ENCODE assay signal across 8 cellular contexts in the genomic region with DNA sequence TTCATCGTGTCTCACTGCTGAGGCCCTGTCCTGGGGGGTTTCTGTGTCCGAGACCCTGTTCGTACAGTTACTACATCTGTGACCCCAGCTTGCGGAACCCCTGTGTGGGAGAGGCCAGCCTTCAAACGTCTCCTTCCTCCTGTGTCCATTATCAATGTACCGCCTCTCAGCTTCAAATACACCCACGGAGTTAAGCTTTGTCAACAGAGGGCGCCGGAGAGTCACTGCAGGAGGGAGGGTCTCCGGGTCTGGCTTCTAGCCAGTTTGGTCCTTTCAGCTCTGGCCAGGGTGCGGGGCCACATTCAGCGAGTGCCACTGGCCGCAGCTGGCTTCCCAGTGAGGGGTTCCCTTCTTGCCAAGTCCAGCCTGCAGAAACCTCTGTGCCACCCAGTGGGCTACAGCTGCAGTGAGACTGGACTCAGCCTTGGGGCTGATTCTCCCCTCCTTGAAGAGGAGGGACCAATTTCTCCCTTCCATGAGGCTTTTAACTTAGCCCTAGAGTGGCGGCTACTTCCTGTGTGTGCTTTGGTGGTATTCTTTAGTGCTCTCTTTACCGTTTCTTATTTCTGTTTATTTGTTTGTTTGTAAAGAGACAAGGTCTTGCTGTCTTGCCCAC. TPM values are rescaled to one million over a fixed set of nuclear protein-coding genes. Genes with fewer than 3 reads are reported as not detected.
DNase-seq lines count a peak whose midpoint lies in the region; ATAC-seq lines count a peak whose summit lies in the region.
"Not testable (repeated sequence)": the region's sequence is repeated elsewhere in the genome, so short reads cannot be mapped to it uniquely, and the experiment has no call there.

No MANE protein-coding gene starts in this region.

- not testable (repeated sequence) for H3K4me3 Mint-ChIP-seq in T-helper 2 cell treated with Interferon-gamma antibody and Interleukin-4, amounts not matched to agents 5 μg/mL and 100 μg/mL, for 36 hours; activated naive CD4-positive, alpha-beta T cell treated with anti-CD3 and anti-CD28 coated beads, Interleukin-2, amount 10 ng/mL, durations not matched to agents 7 days and 5 days; stimulated activated effector memory CD8-positive, alpha-beta T cell treated with anti-CD3 and anti-CD28 coated beads, Interleukin-12 subunit alpha, Interleukin-12 subunit beta, amount 100 ng/mL, for 72 hours

- not testable (repeated sequence) for H3K27ac Mint-ChIP-seq in T-helper 2 cell treated with Interferon-gamma antibody and Interleukin-4, amounts not matched to agents 5 μg/mL and 100 μg/mL, for 36 hours; activated naive CD4-positive, alpha-beta T cell treated with anti-CD3 and anti-CD28 coated beads, Interleukin-2, amount 10 ng/mL, durations not matched to agents 7 days and 5 days; stimulated activated effector memory CD8-positive, alpha-beta T cell treated with anti-CD3 and anti-CD28 coated beads, Interleukin-12 subunit alpha, Interleukin-12 subunit beta, amount 100 ng/mL, for 72 hours

- CTCF ChIA-PET in activated naive CD4-positive, alpha-beta T cell treated with anti-CD3 and anti-CD28 coated beads, Interleukin-2, amount 10 ng/mL, durations not matched to agents 7 days and 5 days (lab: Charles Lee): not testable (repeated sequence)

- H3K36me3 Mint-ChIP-seq in T-helper 2 cell treated with Interferon-gamma antibody and Interleukin-4, amounts not matched to agents 5 μg/mL and 100 μg/mL, for 36 hours (ENCODE audit: low read depth); activated naive CD4-positive, alpha-beta T cell treated with anti-CD3 and anti-CD28 coated beads, Interleukin-2, amount 10 ng/mL, durations not matched to agents 7 days and 5 days; stimulated activated effector memory CD8-positive, alpha-beta T cell treated with anti-CD3 and anti-CD28 coated beads, Interleukin-12 subunit alpha, Interleukin-12 subunit beta, amount 100 ng/mL, for 72 hours: not testable (repeated sequence)

- DNase-seq in DMS153 (lab: John Stamatoyannopoulos, UW) (peak; percentile 17), NCI-H460 (ENCODE audit: extremely low read depth, low read depth) (peak; percentile 7), foreskin melanocyte (peak; percentile 35), mesenteric fat pad (ENCODE audit: low spot score) (peak; percentile 85)
- peak; percentile 33 for DNase-seq in T-helper 2 cell treated with Interferon-gamma antibody and Interleukin-4, amounts not matched to agents 5 μg/mL and 100 μg/mL, for 36 hours (ENCODE audit: low spot score)
- DNase-seq in activated naive CD4-positive, alpha-beta T cell treated with anti-CD3 and anti-CD28 coated beads, Interleukin-2, amount 10 ng/mL, durations not matched to agents 7 days and 5 days: peak; percentile 61
- peak in 1 of 2 donors; percentile 67 for DNase-seq in stimulated activated effector memory CD8-positive, alpha-beta T cell treated with anti-CD3 and anti-CD28 coated beads, Interleukin-12 subunit alpha, Interleukin-12 subunit beta, amount 100 ng/mL, for 72 hours (ENCODE audit: low spot score in 2 of 2)

- ATAC-seq in HG03103 (IDR thresholded peaks at IDR 0.05; ENCODE audit: low read depth, unreplicated experiment): peak; percentile 48
- peak; percentile 68 for ATAC-seq in stimulated activated effector memory CD8-positive, alpha-beta T cell treated with anti-CD3 and anti-CD28 coated beads, Interleukin-12 subunit alpha, Interleukin-12 subunit beta, amount 100 ng/mL, for 72 hours

- H3K4me1 Mint-ChIP-seq in T-helper 2 cell treated with Interferon-gamma antibody and Interleukin-4, amounts not matched to agents 5 μg/mL and 100 μg/mL, for 36 hours (ENCODE audit: low read depth); activated naive CD4-positive, alpha-beta T cell treated with anti-CD3 and anti-CD28 coated beads, Interleukin-2, amount 10 ng/mL, durations not matched to agents 7 days and 5 days; stimulated activated effector memory CD8-positive, alpha-beta T cell treated with anti-CD3 and anti-CD28 coated beads, Interleukin-12 subunit alpha, Interleukin-12 subunit beta, amount 100 ng/mL, for 72 hours: not testable (repeated sequence)

- not testable (repeated sequence) for H3K9me3 Mint-ChIP-seq in T-helper 2 cell treated with Interferon-gamma antibody and Interleukin-4, amounts not matched to agents 5 μg/mL and 100 μg/mL, for 36 hours; activated naive CD4-positive, alpha-beta T cell treated with anti-CD3 and anti-CD28 coated beads, Interleukin-2, amount 10 ng/mL, durations not matched to agents 7 days and 5 days; stimulated activated effector memory CD8-positive, alpha-beta T cell treated with anti-CD3 and anti-CD28 coated beads, Interleukin-12 subunit alpha, Interleukin-12 subunit beta, amount 100 ng/mL, for 72 hours

- not testable (repeated sequence) for H3K27me3 Mint-ChIP-seq in T-helper 2 cell treated with Interferon-gamma antibody and Interleukin-4, amounts not matched to agents 5 μg/mL and 100 μg/mL, for 36 hours (ENCODE audit: low read depth); activated naive CD4-positive, alpha-beta T cell treated with anti-CD3 and anti-CD28 coated beads, Interleukin-2, amount 10 ng/mL, durations not matched to agents 7 days and 5 days

RNA-seq across cellular contexts. Expression of a gene that starts 35.4 kb away (rescaled TPM):
- 138 and 154 TPM in 2 replicates for total RNA-seq in NCI-H460 (2014; rRNA removed; shearing (Covaris generic))
- 125 and 208 TPM in 2 replicates for polyA plus RNA-seq in NCI-H460 (2014; cell fraction: nucleus; rRNA removed)
- total RNA-seq in mesenteric fat pad: 121 TPM

RNA-seq across cellular contexts. Expression of a gene that starts 47.6 kb away (rescaled TPM):
- total RNA-seq in NCI-H460 (2014; rRNA removed; shearing (Covaris generic)): 0.98 and 1.2 TPM in 2 replicates
- 2.7 and 3.8 TPM in 2 replicates for polyA plus RNA-seq in NCI-H460 (2014; cell fraction: nucleus; rRNA removed)
- 8.8 TPM for total RNA-seq in mesenteric fat pad

RNA-seq across cellular contexts. Expression of a gene that starts 52.8 kb away (rescaled TPM):
- 0.02 and 0.06 TPM in 2 replicates for total RNA-seq in NCI-H460 (2014; rRNA removed; shearing (Covaris generic))
- polyA plus RNA-seq in NCI-H460 (2014; cell fraction: nucleus; rRNA removed): 0.12 TPM in 1 of 2 replicates, not detected in the other
- 108 TPM for total RNA-seq in mesenteric fat pad

Comparison
In these comparisons a context has a peak if more than half of its experiments do, and no peak if none do; other contexts are left out.
1. RNA of a gene that starts 52.8 kb away (total RNA-seq): 108 TPM in mesenteric fat pad (single experiment); 0.02 to 0.06 TPM in NCI-H460; every median in the first group is over 100 times any median in the second.